Comparison of ENCODE assay signal across 9 cellular contexts in the genomic region with DNA sequence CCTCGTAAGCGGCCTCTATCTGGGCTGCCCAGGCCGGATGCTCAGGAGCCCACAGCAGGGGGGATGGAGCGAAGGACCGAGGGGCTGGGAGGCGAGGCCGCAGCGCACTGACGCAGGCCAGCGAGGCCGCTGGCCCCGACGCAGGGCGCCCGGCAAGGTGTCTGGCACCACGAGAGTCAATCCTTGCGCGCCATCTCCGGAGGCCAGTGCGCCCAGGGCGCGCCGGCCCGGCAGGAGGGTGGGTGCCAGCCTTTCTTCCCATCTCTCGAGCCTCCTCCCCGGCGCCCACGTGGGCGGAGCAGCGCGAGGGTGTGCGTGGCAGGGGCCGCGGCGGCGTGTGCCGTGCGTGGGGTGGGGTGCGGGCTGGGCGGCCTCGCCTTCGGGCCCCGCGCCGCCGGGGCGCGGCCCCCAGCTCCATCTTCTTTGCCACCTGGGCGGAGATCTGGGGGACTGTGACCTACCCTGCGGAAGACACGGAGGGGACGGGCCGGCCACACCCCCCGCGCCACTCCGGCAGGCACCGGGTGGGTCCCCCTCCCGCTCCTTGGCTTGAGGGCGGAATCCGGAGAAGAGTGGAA. TPM values are rescaled to one million over a fixed set of nuclear protein-coding genes. Genes with fewer than 3 reads are reported as not detected.
DNase-seq lines count a peak whose midpoint lies in the region; ATAC-seq and TF ChIP-seq lines count a peak whose summit lies in the region.
"Had no signal": no experiment of that assay in that cellular context is flagged by ENCODE, and none has a peak within 500 bp of the region (broad histone marks: within the 10 kb centered on the region; RNA-seq: fewer than 3 reads in every experiment).

No MANE protein-coding gene starts in this region.

- 1% methylated on average over 51 to 60 of the region's 60 CpGs for WGBS in heart right ventricle, 2 donors

- peaks cover 27% of the 10 kb centered on the region for H3K4me1 Mint-ChIP-seq in activated T-cell treated with anti-CD3 and anti-CD28 coated beads, Interleukin-2, amount 50 U/mL, for 72 hours (ENCODE audit: low read depth)
- peaks cover 18% of the 10 kb centered on the region for H3K4me1 Mint-ChIP-seq in memory B cell

- H3K4me1 ChIP-seq in heart right ventricle (peaks cover 0 to 18% (median 10%) of the 10 kb centered on the region in 9 donors), right atrium auricular region (peaks cover 0 to 17% of the 10 kb centered on the region in 2 donors), upper lobe of right lung (peaks cover 9% of the 10 kb centered on the region)

- H3K27ac ChIP-seq in heart right ventricle (peak overlapping the region in 1 of 10 donors; percentile 66), right atrium auricular region (no peak overlapping the region), upper lobe of right lung (no peak overlapping the region)

- DNase-seq in heart right ventricle = no peak
- no peak for DNase-seq in right atrium auricular region (ENCODE audit: low spot score)
- DNase-seq in activated T-cell treated with anti-CD3 and anti-CD28 coated beads, Interleukin-2, amount 50 U/mL, for 72 hours = peak; percentile 19 to 60
- DNase-seq in memory B cell (ENCODE audit: low spot score in 2 of 2) = no peak
- no peak for DNase-seq in upper lobe of right lung
- no peak for DNase-seq in T-helper 9 cell

- peaks cover 50% of the 10 kb centered on the region for H3K27me3 Mint-ChIP-seq in activated T-cell treated with anti-CD3 and anti-CD28 coated beads, Interleukin-2, amount 50 U/mL, for 72 hours (ENCODE audit: low read depth)
- peaks cover 19% of the 10 kb centered on the region for H3K27me3 Mint-ChIP-seq in memory B cell

- H3K9me3 ChIP-seq in heart right ventricle (peaks cover 0 to 8% (median 0%) of the 10 kb centered on the region in 11 donors), right atrium auricular region (no peaks in the 10 kb centered on the region), upper lobe of right lung (no peaks in the 10 kb centered on the region)

- H3K27me3 ChIP-seq in heart right ventricle (peaks cover 28 to 72% (median 62%) of the 10 kb centered on the region in 7 donors), right atrium auricular region (peaks cover 4 to 12% of the 10 kb centered on the region in 2 donors), upper lobe of right lung (peaks cover 50% of the 10 kb centered on the region)

- peak overlapping the region; percentile 84 to 87 for H3K4me3 Mint-ChIP-seq in activated T-cell treated with anti-CD3 and anti-CD28 coated beads, Interleukin-2, amount 50 U/mL, for 72 hours
- peak overlapping the region; percentile 85 for H3K4me3 Mint-ChIP-seq in memory B cell

- peak overlapping the region in 7 of 10 donors; percentile 8 to 60 (median 49) for H3K4me3 ChIP-seq in heart right ventricle
- H3K4me3 ChIP-seq in right atrium auricular region = peak overlapping the region in 1 of 2 donors; percentile 55
- H3K4me3 ChIP-seq in upper lobe of right lung = peak overlapping the region; percentile 54

- no peak for ATAC-seq in heart right ventricle
- peak in 1 of 2 donors; percentile 7 for ATAC-seq in activated T-cell treated with anti-CD3 and anti-CD28 coated beads, Interleukin-2, amount 50 U/mL, for 72 hours (replicated peaks in 1 of 2)
- ATAC-seq in memory B cell (ENCODE audit: low read depth) = no peak
- ATAC-seq in upper lobe of right lung = no peak
- ATAC-seq in HG03520 (IDR thresholded peaks at IDR 0.05; ENCODE audit: unreplicated experiment) = no peak
- ATAC-seq in HG02763 (IDR thresholded peaks at IDR 0.05; ENCODE audit: unreplicated experiment) = no peak

- no peaks in the 10 kb centered on the region for H3K36me3 ChIP-seq in heart right ventricle
- no peaks in the 10 kb centered on the region for H3K36me3 ChIP-seq in right atrium auricular region
- H3K36me3 ChIP-seq in upper lobe of right lung = no peaks in the 10 kb centered on the region

- H3K27ac Mint-ChIP-seq in activated T-cell treated with anti-CD3 and anti-CD28 coated beads, Interleukin-2, amount 50 U/mL, for 72 hours = peak overlapping the region; percentile 78
- no peak overlapping the region for H3K27ac Mint-ChIP-seq in memory B cell

- intact Hi-C loops in heart right ventricle (cut with DNase I) (loop anchor here in 1 of 10 donors (10.0 kb wide), 1 partner anchor 635 kb away; no protein-coding TSS in a partner anchor), upper lobe of right lung (cut with DNase I) (no loop called here)

- H3K9me3 Mint-ChIP-seq in activated T-cell treated with anti-CD3 and anti-CD28 coated beads, Interleukin-2, amount 50 U/mL, for 72 hours = peaks cover 4% of the 10 kb centered on the region in 2 donors
- H3K9me3 Mint-ChIP-seq in memory B cell = peaks cover 5% of the 10 kb centered on the region

- no peak for TF ChIP-seq CTCF in heart right ventricle (IDR thresholded peaks at IDR 0.05)
- TF ChIP-seq CTCF in right atrium auricular region (IDR thresholded peaks at IDR 0.05) = no peak
- no peak for TF ChIP-seq CTCF in upper lobe of right lung (IDR thresholded peaks at IDR 0.05)

- H3K36me3 Mint-ChIP-seq in activated T-cell treated with anti-CD3 and anti-CD28 coated beads, Interleukin-2, amount 50 U/mL, for 72 hours (ENCODE audit: insufficient read depth in 2 of 2) = peaks cover 6 to 16% of the 10 kb centered on the region in 2 donors
- H3K36me3 Mint-ChIP-seq in memory B cell = no peaks in the 10 kb centered on the region

RNA-seq across cellular contexts. Expression of gene JAKMIP1, which starts 0.9 kb away (rescaled TPM):
- under 1 TPM in 3 of 10 donors, not detected in 7; 0.13 to 0.76 (median 0.15) TPM for total RNA-seq in heart right ventricle
- polyA plus RNA-seq in heart right ventricle = under 1 TPM in 1 of 2 donors, not detected in 1; 0.04 TPM
- total RNA-seq in right atrium auricular region = under 1 TPM; 0.30 to 0.59 TPM
- total RNA-seq in activated T-cell treated with anti-CD3 and anti-CD28 coated beads, Interleukin-2, amount 50 U/mL, for 72 hours = 10 to 100 TPM in 1 of 2 donors, 1 to 10 TPM in 1; 9.0 to 33.7 TPM
- 0.64 TPM for total RNA-seq in upper lobe of right lung
- total RNA-seq: epithelial cell of proximal tubule had no signal

Comparison
In these comparisons a context has a peak if more than half of its experiments do, and no peak if none do; other contexts are left out.
1. DNase-seq: peak in activated T-cell treated with anti-CD3 and anti-CD28 coated beads, Interleukin-2, amount 50 U/mL, for 72 hours (2 of 2); none in heart right ventricle (0 of 2), right atrium auricular region (single experiment), memory B cell (0 of 2), upper lobe of right lung (single experiment) and T-helper 9 cell (single experiment).